ENCODE assay signal across 8 cellular contexts in genomic region chr1:223133824-223134435, GRCh38. TPM values are rescaled to one million over a fixed set of nuclear protein-coding genes. Genes with fewer than 3 reads are reported as not detected.
A peak's percentile ranks its signal among the peaks of the same experiment; 100 is the strongest.
DNase-seq lines count a peak whose midpoint lies in the region; ATAC-seq and TF ChIP-seq lines count a peak whose summit lies in the region.

No MANE protein-coding gene starts in this region.

- 0 out of 2 replicates have a peak, but pooled peaks cover 2% of the 10 kb centered on the region for H3K27me3 ChIP-seq in Karpas-422 (ENCODE audit: low read length)

- peak overlapping the region; percentile 57 for H3K4me3 Mint-ChIP-seq in natural killer cell treated with Interleukin-12 subunit alpha and Interleukin-12 subunit beta and Interleukin-15 and Interleukin-18, amount 100 ng/mL, for 72 hours
- peak overlapping the region; percentile 52 to 62 for H3K4me3 Mint-ChIP-seq in stimulated activated naive B cell treated with anti-CD40 and anti-IgM and Interleukin-4, amounts not matched to agents 10 μg/mL and 1 μg/mL and 100 μg/mL, for 72 hours

- peak; percentile 95 for DNase-seq in DMS 273 (lab: John Stamatoyannopoulos, UW; ENCODE audit: unreplicated experiment)
- DNase-seq in Karpas-422 = peak; percentile 91
- peak; percentile 89 for DNase-seq in RPMI8226
- peak; percentile 61 to 68 for DNase-seq in activated T-helper 1 cell treated with anti-CD3 and anti-CD28 coated beads, Interleukin-2, amount 50 U/mL, for 16 hours (ENCODE audit: low read depth in 1 of 2, low spot score in 1 of 2)
- DNase-seq in fibroblast of mammary gland (ENCODE audit: low read depth) = peak; percentile 69
- DNase-seq in natural killer cell treated with Interleukin-12 subunit alpha and Interleukin-12 subunit beta and Interleukin-15 and Interleukin-18, amount 100 ng/mL, for 72 hours (ENCODE audit: low spot score) = peak; percentile 85
- DNase-seq in stimulated activated naive B cell treated with anti-CD40 and anti-IgM and Interleukin-4, amounts not matched to agents 10 μg/mL and 1 μg/mL and 100 μg/mL, for 72 hours = peak; percentile 64

- peaks cover 10% of the 10 kb centered on the region for H3K4me1 ChIP-seq in Karpas-422 (ENCODE audit: low read length)

- no peaks in the 10 kb centered on the region for H3K9me3 Mint-ChIP-seq in natural killer cell treated with Interleukin-12 subunit alpha and Interleukin-12 subunit beta and Interleukin-15 and Interleukin-18, amount 100 ng/mL, for 72 hours
- H3K9me3 Mint-ChIP-seq in stimulated activated naive B cell treated with anti-CD40 and anti-IgM and Interleukin-4, amounts not matched to agents 10 μg/mL and 1 μg/mL and 100 μg/mL, for 72 hours = no peaks in the 10 kb centered on the region

- no peak overlapping the region for H3K9ac ChIP-seq in Karpas-422 (ENCODE audit: low read length)

- no peaks in the 10 kb centered on the region for H4K20me1 ChIP-seq in Karpas-422 (ENCODE audit: insufficient read depth, low read depth, low read length)

- no peak overlapping the region for H3K4me3 ChIP-seq in Karpas-422 (ENCODE audit: low read length)
- peak overlapping the region; percentile 27 for H3K4me3 ChIP-seq in fibroblast of mammary gland (ENCODE audit: control insufficient read depth, low read depth, low read length)

- H3K27ac Mint-ChIP-seq in natural killer cell treated with Interleukin-12 subunit alpha and Interleukin-12 subunit beta and Interleukin-15 and Interleukin-18, amount 100 ng/mL, for 72 hours = no peak overlapping the region
- H3K27ac Mint-ChIP-seq in stimulated activated naive B cell treated with anti-CD40 and anti-IgM and Interleukin-4, amounts not matched to agents 10 μg/mL and 1 μg/mL and 100 μg/mL, for 72 hours = no peak overlapping the region

- H2AFZ ChIP-seq in Karpas-422 (ENCODE audit: low read length) = no peak overlapping the region

- TF ChIP-seq CTCF in fibroblast of mammary gland (conservative IDR thresholded peaks at IDR 0.05; ENCODE audit: control insufficient read depth, insufficient read depth, low read depth, low read length) = peak; percentile 88

- H3K9me2 ChIP-seq in Karpas-422 (replicated peaks; ENCODE audit: insufficient read depth, low read length) = no peaks in the 10 kb centered on the region

- no peaks in the 10 kb centered on the region for H3K36me3 ChIP-seq in Karpas-422 (ENCODE audit: insufficient read depth, low read length)

- ATAC-seq in GM21786 (IDR thresholded peaks at IDR 0.05; ENCODE audit: unreplicated experiment) = peak; percentile 87
- peak; percentile 89 to 90 for ATAC-seq in natural killer cell treated with Interleukin-12 subunit alpha and Interleukin-12 subunit beta and Interleukin-15 and Interleukin-18, amount 100 ng/mL, for 72 hours
- peak; percentile 82 for ATAC-seq in stimulated activated naive B cell treated with anti-CD40 and anti-IgM and Interleukin-4, amounts not matched to agents 10 μg/mL and 1 μg/mL and 100 μg/mL, for 72 hours (replicated peaks)

- peak overlapping the region; percentile 54 for H3K4me2 ChIP-seq in Karpas-422 (ENCODE audit: low read depth, low read length, poor library complexity, severe bottlenecking)

- H3K27ac ChIP-seq in Karpas-422 (ENCODE audit: low read length) = no peak overlapping the region

- H3K4me1 Mint-ChIP-seq in natural killer cell treated with Interleukin-12 subunit alpha and Interleukin-12 subunit beta and Interleukin-15 and Interleukin-18, amount 100 ng/mL, for 72 hours (ENCODE audit: low read depth in 2 of 2) = peaks cover 19 to 22% of the 10 kb centered on the region in 2 donors
- peaks cover 6 to 16% of the 10 kb centered on the region in 2 donors for H3K4me1 Mint-ChIP-seq in stimulated activated naive B cell treated with anti-CD40 and anti-IgM and Interleukin-4, amounts not matched to agents 10 μg/mL and 1 μg/mL and 100 μg/mL, for 72 hours

- no peaks in the 10 kb centered on the region for H3K9me3 ChIP-seq in Karpas-422 (ENCODE audit: low read length)

- no peaks in the 10 kb centered on the region for H3K79me2 ChIP-seq in Karpas-422 (ENCODE audit: low read length)

- H3K27me3 Mint-ChIP-seq in natural killer cell treated with Interleukin-12 subunit alpha and Interleukin-12 subunit beta and Interleukin-15 and Interleukin-18, amount 100 ng/mL, for 72 hours = peaks cover 42 to 44% of the 10 kb centered on the region in 2 donors
- H3K27me3 Mint-ChIP-seq in stimulated activated naive B cell treated with anti-CD40 and anti-IgM and Interleukin-4, amounts not matched to agents 10 μg/mL and 1 μg/mL and 100 μg/mL, for 72 hours = peaks cover 44 to 71% of the 10 kb centered on the region in 2 donors

- no peaks in the 10 kb centered on the region for H3K36me3 Mint-ChIP-seq in natural killer cell treated with Interleukin-12 subunit alpha and Interleukin-12 subunit beta and Interleukin-15 and Interleukin-18, amount 100 ng/mL, for 72 hours
- H3K36me3 Mint-ChIP-seq in stimulated activated naive B cell treated with anti-CD40 and anti-IgM and Interleukin-4, amounts not matched to agents 10 μg/mL and 1 μg/mL and 100 μg/mL, for 72 hours = peaks cover 0 to 3% of the 10 kb centered on the region in 2 donors

RNA-seq across cellular contexts. Expression of gene TLR5, which starts 9.1 kb away (rescaled TPM):
- not detected in 2 replicates for total RNA-seq in Karpas-422 (2014; rRNA removed; shearing (Covaris generic); ENCODE audit: low replicate concordance)
- under 1 TPM; 0.11 to 0.38 TPM for total RNA-seq in natural killer cell treated with Interleukin-12 subunit alpha and Interleukin-12 subunit beta and Interleukin-15 and Interleukin-18, amount 100 ng/mL, for 72 hours
